ENCODE assay signal across 1 cellular context in the genomic region with DNA sequence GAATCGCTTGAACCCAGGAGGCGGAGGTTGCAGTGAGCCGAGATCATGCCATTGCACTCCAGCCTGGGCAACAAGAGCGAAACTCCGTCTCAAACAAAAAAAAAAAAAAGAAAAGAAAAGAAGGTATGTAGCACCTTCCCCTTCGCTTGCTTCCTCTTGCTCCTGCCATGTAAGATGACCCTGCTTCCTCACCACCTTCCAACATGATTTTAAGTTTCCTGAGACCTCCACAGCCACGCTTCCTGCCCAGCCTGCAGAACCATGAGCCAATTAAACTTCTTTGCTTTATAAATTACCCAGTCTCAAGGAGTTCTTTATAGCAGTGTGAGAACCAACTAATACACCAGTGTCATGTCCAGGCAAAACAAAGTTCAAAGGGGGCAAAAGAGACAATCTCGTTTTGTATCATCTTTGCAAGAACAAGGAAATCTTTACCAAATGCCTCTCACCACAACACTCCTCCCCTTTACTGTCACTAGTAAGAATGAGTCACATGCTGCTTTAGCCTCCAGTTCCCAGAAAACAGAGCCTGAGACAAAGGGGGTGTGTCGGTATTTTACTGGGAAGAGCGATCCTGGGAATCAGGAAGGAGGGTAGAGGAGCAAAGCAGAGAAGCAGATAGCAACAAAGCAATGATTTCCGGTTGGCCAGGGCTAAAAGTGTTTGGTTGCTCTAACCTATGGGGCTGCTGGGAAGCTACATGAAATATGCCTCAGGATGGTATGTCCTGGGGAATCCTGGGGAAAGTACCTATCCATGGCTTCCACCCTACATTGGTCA.
TF ChIP-seq lines count a peak whose summit lies in the region.

No MANE protein-coding gene starts in this region.

TF ChIP-seq in K562, 482 proteins besides CTCF, POLR2A, EP300 and RAD21 (continues in another document):
- TF ChIP-seq HSF4 (CRISPR knock-in tag; IDR thresholded peaks at IDR 0.05; ENCODE audit: borderline replicate concordance): no peak
- TF ChIP-seq CEBPG (CRISPR knock-in tag; IDR thresholded peaks at IDR 0.05): peak; percentile 27; the same call in 1 of the 2 replicates
- no peak; a peak in 1 of 4 replicates for TF ChIP-seq CEBPG (tag; conservative IDR thresholded peaks at IDR 0.05 in 1 of 2, IDR thresholded peaks at IDR 0.05 in 1 of 2)
- TF ChIP-seq SOX6 (IDR thresholded peaks at IDR 0.05): peak; percentile 35; the same call in 1 of the 2 replicates
- TF ChIP-seq ZNF217 (CRISPR knock-in tag; IDR thresholded peaks at IDR 0.05): no peak
- no peak for TF ChIP-seq CCAR2 (IDR thresholded peaks at IDR 0.05; ENCODE audit: low read depth, low read length)
- TF ChIP-seq TRIM25 (IDR thresholded peaks at IDR 0.05; ENCODE audit: borderline replicate concordance): no peak
- peak; percentile 55 to 62; a peak in 3 of 4 replicates for TF ChIP-seq FOXK2 (conservative IDR thresholded peaks at IDR 0.05 in 1 of 2, IDR thresholded peaks at IDR 0.05 in 1 of 2; ENCODE audit: low read depth in 2 of 2)
- TF ChIP-seq ZNF274 (IDR thresholded peaks at IDR 0.05; ENCODE audit: borderline replicate concordance, low read depth, low read length): no peak
- TF ChIP-seq NBN (IDR thresholded peaks at IDR 0.05; ENCODE audit: low read depth): no peak
- no peak for TF ChIP-seq ZNF639 (CRISPR knock-in tag; conservative IDR thresholded peaks at IDR 0.05 in 1 of 2, IDR thresholded peaks at IDR 0.05 in 1 of 2)
- TF ChIP-seq, protein P1, sequence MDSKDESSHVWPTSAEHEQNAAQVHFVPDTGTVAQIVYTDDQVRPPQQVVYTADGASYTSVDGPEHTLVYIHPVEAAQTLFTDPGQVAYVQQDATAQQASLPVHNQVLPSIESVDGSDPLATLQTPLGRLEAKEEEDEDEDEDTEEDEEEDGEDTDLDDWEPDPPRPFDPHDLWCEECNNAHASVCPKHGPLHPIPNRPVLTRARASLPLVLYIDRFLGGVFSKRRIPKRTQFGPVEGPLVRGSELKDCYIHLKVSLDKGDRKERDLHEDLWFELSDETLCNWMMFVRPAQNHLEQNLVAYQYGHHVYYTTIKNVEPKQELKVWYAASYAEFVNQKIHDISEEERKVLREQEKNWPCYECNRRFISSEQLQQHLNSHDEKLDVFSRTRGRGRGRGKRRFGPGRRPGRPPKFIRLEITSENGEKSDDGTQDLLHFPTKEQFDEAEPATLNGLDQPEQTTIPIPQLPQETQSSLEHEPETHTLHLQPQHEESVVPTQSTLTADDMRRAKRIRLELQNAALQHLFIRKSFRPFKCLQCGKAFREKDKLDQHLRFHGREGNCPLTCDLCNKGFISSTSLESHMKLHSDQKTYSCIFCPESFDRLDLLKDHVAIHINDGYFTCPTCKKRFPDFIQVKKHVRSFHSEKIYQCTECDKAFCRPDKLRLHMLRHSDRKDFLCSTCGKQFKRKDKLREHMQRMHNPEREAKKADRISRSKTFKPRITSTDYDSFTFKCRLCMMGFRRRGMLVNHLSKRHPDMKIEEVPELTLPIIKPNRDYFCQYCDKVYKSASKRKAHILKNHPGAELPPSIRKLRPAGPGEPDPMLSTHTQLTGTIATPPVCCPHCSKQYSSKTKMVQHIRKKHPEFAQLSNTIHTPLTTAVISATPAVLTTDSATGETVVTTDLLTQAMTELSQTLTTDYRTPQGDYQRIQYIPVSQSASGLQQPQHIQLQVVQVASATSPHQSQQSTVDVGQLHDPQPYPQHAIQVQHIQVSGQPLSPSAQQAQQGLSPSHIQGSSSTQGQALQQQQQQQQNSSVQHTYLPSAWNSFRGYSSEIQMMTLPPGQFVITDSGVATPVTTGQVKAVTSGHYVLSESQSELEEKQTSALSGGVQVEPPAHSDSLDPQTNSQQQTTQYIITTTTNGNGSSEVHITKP (IDR thresholded peaks at IDR 0.05; ENCODE audit: partially characterized antibody): peak; percentile 62
- no peak for TF ChIP-seq RNF219 (CRISPR knock-in tag; IDR thresholded peaks at IDR 0.05)
- no peak for TF ChIP-seq BHLHE40 (IDR thresholded peaks at IDR 0.05; ENCODE audit: low read length)
- no peak for TF ChIP-seq BRD4 (IDR thresholded peaks at IDR 0.05)
- peak; percentile 34; the same call in 1 of the 2 replicates for TF ChIP-seq SMARCA4 (IDR thresholded peaks at IDR 0.05)
- TF ChIP-seq RAD51 (IDR thresholded peaks at IDR 0.05; ENCODE audit: borderline replicate concordance, low read depth): peak; percentile 49; the same call in 1 of the 2 replicates
- TF ChIP-seq SMAD2 (IDR thresholded peaks at IDR 0.05; ENCODE audit: low read depth, low read length): no peak
- TF ChIP-seq MAFG (tag; conservative IDR thresholded peaks at IDR 0.05): no peak
- no peak for TF ChIP-seq MED1 (CRISPR knock-in tag; IDR thresholded peaks at IDR 0.05; ENCODE audit: borderline replicate concordance)
- TF ChIP-seq HNRNPLL (IDR thresholded peaks at IDR 0.05; ENCODE audit: low read depth, low read length, poor library complexity, severe bottlenecking): no peak
- TF ChIP-seq WHSC1 (IDR thresholded peaks at IDR 0.05; ENCODE audit: low read length): no peak
- TF ChIP-seq, protein P2, sequence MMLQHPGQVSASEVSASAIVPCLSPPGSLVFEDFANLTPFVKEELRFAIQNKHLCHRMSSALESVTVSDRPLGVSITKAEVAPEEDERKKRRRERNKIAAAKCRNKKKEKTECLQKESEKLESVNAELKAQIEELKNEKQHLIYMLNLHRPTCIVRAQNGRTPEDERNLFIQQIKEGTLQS (IDR thresholded peaks at IDR 0.05): peak; percentile 56; the same call in 1 of the 2 replicates
- TF ChIP-seq, protein P2 (CRISPR knock-in tag; conservative IDR thresholded peaks at IDR 0.05): no peak
- TF ChIP-seq POU5F1 (IDR thresholded peaks at IDR 0.05; ENCODE audit: borderline replicate concordance, low read depth, low read length, partially characterized antibody): no peak
- TF ChIP-seq GATAD2A (IDR thresholded peaks at IDR 0.05): no peak
- TF ChIP-seq ZNF407 (IDR thresholded peaks at IDR 0.05; ENCODE audit: low read depth): no peak
- no peak for TF ChIP-seq CBFA2T2 (conservative IDR thresholded peaks at IDR 0.05)
- TF ChIP-seq HDGF (IDR thresholded peaks at IDR 0.05): no peak
- TF ChIP-seq DMBX1 (CRISPR knock-in tag; IDR thresholded peaks at IDR 0.05; ENCODE audit: borderline replicate concordance): no peak
- TF ChIP-seq ZNF316 (IDR thresholded peaks at IDR 0.05): no peak
- TF ChIP-seq JUN (IDR thresholded peaks at IDR 0.05; ENCODE audit: borderline replicate concordance, low read depth, low read length): peak; percentile 44; the same call in 1 of the 2 replicates
- no peak for TF ChIP-seq JUN (CRISPR knock-in tag; IDR thresholded peaks at IDR 0.05; ENCODE audit: borderline replicate concordance)
- no peak for TF ChIP-seq TSC22D4 (tag; IDR thresholded peaks at IDR 0.05)
- no peak for TF ChIP-seq NR2F6 (CRISPR knock-in tag; IDR thresholded peaks at IDR 0.05)
- no peak for TF ChIP-seq E2F5 (CRISPR knock-in tag; IDR thresholded peaks at IDR 0.05)
